ENCODE assay signal across 9 cellular contexts in genomic region chr17:13114601-13115024, GRCh38.
DNase-seq lines count a peak whose midpoint lies in the region; ATAC-seq, FAIRE-seq and TF ChIP-seq lines count a peak whose summit lies in the region.
"Had no signal": no experiment of that assay in that cellular context is flagged by ENCODE, and none has a peak within 500 bp of the region (broad histone marks: within the 10 kb centered on the region; RNA-seq: fewer than 3 reads in every experiment).

No MANE protein-coding gene starts in this region.

- in situ Hi-C loops in IMR-90 (cut with MboI; ENCODE audit: low sequenced_read_pairs): no loop called here

- no peak overlapping the region for H3K4me3 Mint-ChIP-seq in T-helper 17 cell
- H3K4me3 Mint-ChIP-seq in glutamatergic neuron (ENCODE audit: unreplicated experiment): no peak overlapping the region

- H3K9ac ChIP-seq in IMR-90 (ENCODE audit: low read depth, low read length): no peak overlapping the region

- ATAC-seq in IMR-90 (ENCODE audit: low read depth): peak; percentile 100
- ATAC-seq in T-helper 17 cell: peak; percentile 39
- ATAC-seq in GM18873 (IDR thresholded peaks at IDR 0.05; ENCODE audit: low FRiP score, unreplicated experiment): no peak
- no peak for ATAC-seq in HG03095 (IDR thresholded peaks at IDR 0.05; ENCODE audit: unreplicated experiment)
- ATAC-seq: activated naive CD4-positive, alpha-beta T cell treated with anti-CD3 and anti-CD28 coated beads, Interleukin-2, amount 50 U/mL, for 72 hours had no signal

- no peaks in the 10 kb centered on the region for H3K4me1 ChIP-seq in IMR-90 (ENCODE audit: control insufficient read depth, insufficient read depth, low read length)
- H3K4me1 ChIP-seq in small intestine (ENCODE audit: control insufficient read depth in 2 of 2, insufficient read depth in 1 of 2, low read depth in 1 of 2, low read length in 1 of 2): no peaks in the 10 kb centered on the region

- H3K18ac ChIP-seq in IMR-90 (ENCODE audit: low read depth, low read length): no peak overlapping the region

- no peaks in the 10 kb centered on the region for H4K20me1 ChIP-seq in IMR-90 (ENCODE audit: insufficient read depth, low read length)

- no peak overlapping the region for H4K8ac ChIP-seq in IMR-90 (ENCODE audit: low read depth in 2 of 2, low read length in 2 of 2)

- H3K36me3 ChIP-seq in IMR-90 (ENCODE audit: control insufficient read depth, insufficient read depth, low read length) (no peaks in the 10 kb centered on the region), small intestine (ENCODE audit: control insufficient read depth in 2 of 2, insufficient read depth in 2 of 2, low read length in 2 of 2) (no peaks in the 10 kb centered on the region)

- no peak overlapping the region for H3K27ac Mint-ChIP-seq in T-helper 17 cell
- H3K27ac Mint-ChIP-seq in glutamatergic neuron (ENCODE audit: unreplicated experiment): no peak overlapping the region
- H3K27ac Mint-ChIP-seq: activated naive CD4-positive, alpha-beta T cell treated with anti-CD3 and anti-CD28 coated beads, Interleukin-2, amount 50 U/mL, for 72 hours had no signal

- peak overlapping the region; percentile 82 for H2AK9ac ChIP-seq in IMR-90 (replicated peaks; ENCODE audit: low read depth, low read length, poor library complexity)

- H3K56ac ChIP-seq in IMR-90 (ENCODE audit: extremely low read depth, insufficient read depth, low read length): no peak overlapping the region

- H3K9me3 ChIP-seq in IMR-90 (ENCODE audit: control insufficient read depth, insufficient read depth, low read length) (no peaks in the 10 kb centered on the region), T-helper 17 cell (ENCODE audit: control insufficient read depth, low read length, poor library complexity, severe bottlenecking) (no peaks in the 10 kb centered on the region), small intestine (ENCODE audit: control insufficient read depth, low read depth) (no peaks in the 10 kb centered on the region)

- dilution Hi-C loops in IMR-90 (cut with HindIII; ENCODE audit: low sequenced_read_pairs, unreplicated experiment): no loop called here

- H2BK120ac ChIP-seq in IMR-90 (ENCODE audit: low read depth, low read length): no peak overlapping the region

- H3K14ac ChIP-seq in IMR-90 (replicated peaks; ENCODE audit: low read depth, low read length): no peak overlapping the region

- intact Hi-C loops in IMR-90 (cut with micrococcal nuclease): loop anchor here (1.0 to 5.0 kb wide), 3 partner anchors 223 to 1188 kb away; no protein-coding TSS in a partner anchor

- BruUV-seq in IMR-90 (replicated peaks; lab: Mats Ljungman, UMichigan): no TSS peak

- FAIRE-seq in small intestine (lab: Jason Lieb, UNC): no peak

- no peaks in the 10 kb centered on the region for H3K9me1 ChIP-seq in IMR-90 (ENCODE audit: insufficient read depth, low read length)

- no peak overlapping the region for H2BK15ac ChIP-seq in IMR-90 (ENCODE audit: low read depth, low read length)

- DNase-seq in SKM-1 treated with dmso at 0.1 percent for 144 hours (lab: John Stamatoyannopoulos, UW; ENCODE audit: unreplicated experiment) (peak; percentile 0), SKM-1 (lab: John Stamatoyannopoulos, UW; ENCODE audit: unreplicated experiment) (no peak), IMR-90 (peak; percentile 28), T-helper 17 cell (no peak), glutamatergic neuron (peak; percentile 69), small intestine (peak; percentile 18)

- no peak overlapping the region for H2BK20ac ChIP-seq in IMR-90 (ENCODE audit: low read depth, low read length)

- peak overlapping the region; percentile 84 for H2AFZ ChIP-seq in IMR-90 (replicated peaks; ENCODE audit: low read length, poor library complexity)

- no peaks in the 10 kb centered on the region for H3K4me1 Mint-ChIP-seq in T-helper 17 cell
- H3K4me1 Mint-ChIP-seq in glutamatergic neuron (ENCODE audit: low read depth, unreplicated experiment): peaks cover 2% of the 10 kb centered on the region

- H3K4ac ChIP-seq in IMR-90 (ENCODE audit: low read depth, low read length): no peak overlapping the region

- no peak overlapping the region for H2BK5ac ChIP-seq in IMR-90 (ENCODE audit: low read depth, low read length, poor library complexity, severe bottlenecking)

- TF ChIP-seq CTCF in IMR-90 (conservative IDR thresholded peaks at IDR 0.05; ENCODE audit: low read depth, low read length) (peak; percentile 71), glutamatergic neuron (IDR thresholded peaks at IDR 0.05; ENCODE audit: partially characterized antibody, unreplicated experiment) (peak; percentile 77)

- H3K27ac ChIP-seq in IMR-90 (ENCODE audit: insufficient read depth, low read length): no peak overlapping the region
- H3K27ac ChIP-seq in small intestine (ENCODE audit: low read depth in 1 of 2, low read length in 1 of 2): no peak overlapping the region

- H3K27me3 Mint-ChIP-seq in T-helper 17 cell: peaks cover 30% of the 10 kb centered on the region
- no peaks in the 10 kb centered on the region for H3K27me3 Mint-ChIP-seq in glutamatergic neuron (ENCODE audit: unreplicated experiment)

- CTCF ChIA-PET in IMR-90 (lab: Yijun Ruan, JAX): interaction anchor here (0.6 to 1.4 kb wide), 4 partner anchors 8 to 121 kb away, joined by 3 to 7 read pairs (median 4); no protein-coding TSS in a partner anchor

- H3K36me3 Mint-ChIP-seq in T-helper 17 cell (ENCODE audit: low read depth) (no peaks in the 10 kb centered on the region), glutamatergic neuron (ENCODE audit: unreplicated experiment) (no peaks in the 10 kb centered on the region)
- H3K36me3 Mint-ChIP-seq: activated naive CD4-positive, alpha-beta T cell treated with anti-CD3 and anti-CD28 coated beads, Interleukin-2, amount 50 U/mL, for 72 hours had no signal

- H2AK5ac ChIP-seq in IMR-90 (ENCODE audit: low read depth, low read length): no peak overlapping the region

- TF ChIP-seq RAD21 in IMR-90 (IDR thresholded peaks at IDR 0.05; ENCODE audit: low read length): peak; percentile 75

- H3K9me3 Mint-ChIP-seq in glutamatergic neuron (ENCODE audit: unreplicated experiment): no peaks in the 10 kb centered on the region
- H3K9me3 Mint-ChIP-seq: activated naive CD4-positive, alpha-beta T cell treated with anti-CD3 and anti-CD28 coated beads, Interleukin-2, amount 50 U/mL, for 72 hours had no signal

- H3K4me3 ChIP-seq in IMR-90 (ENCODE audit: insufficient read depth, low read depth, low read length) (no peak overlapping the region; the same call in 1 of the 2 replicates), small intestine (ENCODE audit: low read depth in 1 of 2, low read length in 2 of 2) (no peak overlapping the region)

- H3K4me2 ChIP-seq in IMR-90 (ENCODE audit: low read depth, low read length): peak overlapping the region; percentile 70

- no peak for TF ChIP-seq POLR2A in IMR-90 (IDR thresholded peaks at IDR 0.05; ENCODE audit: low read depth, low read length)

- no peaks in the 10 kb centered on the region for H3K79me1 ChIP-seq in IMR-90 (ENCODE audit: low read depth in 1 of 2, low read length in 2 of 2)

- H3K27me3 ChIP-seq in IMR-90 (ENCODE audit: control insufficient read depth, insufficient read depth, low read length) (peaks cover 17% of the 10 kb centered on the region), small intestine (ENCODE audit: control insufficient read depth in 2 of 2, insufficient read depth in 2 of 2, low read length in 2 of 2) (no peaks in the 10 kb centered on the region)

- H3K23ac ChIP-seq in IMR-90 (ENCODE audit: low read depth, low read length): no peak overlapping the region

- no peak overlapping the region for H4K91ac ChIP-seq in IMR-90 (ENCODE audit: insufficient read depth, low read depth, low read length)

- POLR2A ChIA-PET in IMR-90 (lab: Charles Lee; ENCODE audit: unreplicated experiment): no interaction called here

- H4K5ac ChIP-seq in IMR-90 (ENCODE audit: low read depth, low read length): no peak overlapping the region

- 8% methylated on average over 2 of the region's 16 CpGs; no CpG with 5 or more reads in 1 of the 2 experiments for WGBS in IMR-90 (ENCODE audit: extremely low coverage in 2 of 2, insufficient read length in 1 of 2), 2 experiments
- WGBS in small intestine, 3 donors: 8 to 17% (median 13%) methylated on average over 16 of the region's 16 CpGs

TF ChIP-seq in IMR-90, 13 proteins besides CTCF, POLR2A, EP300 and RAD21:
- TF ChIP-seq ELK1 (IDR thresholded peaks at IDR 0.05; ENCODE audit: borderline replicate concordance, low read depth, low read length) (no peak), RCOR1 (IDR thresholded peaks at IDR 0.05; ENCODE audit: insufficient replicate concordance, low read length) (no peak), SMC3 (IDR thresholded peaks at IDR 0.05; ENCODE audit: low read depth, low read length) (peak; percentile 69), USF2 (IDR thresholded peaks at IDR 0.05; ENCODE audit: low read depth, low read length) (no peak), CHD1 (IDR thresholded peaks at IDR 0.05; ENCODE audit: low read depth, low read length) (no peak), BHLHE40 (IDR thresholded peaks at IDR 0.05; ENCODE audit: low read depth, low read length) (no peak)

Comparison
In these comparisons a context has a peak if more than half of its experiments do, and no peak if none do; other contexts are left out.
1. DNase-seq: peak in SKM-1 treated with dmso at 0.1 percent for 144 hours (single experiment), IMR-90 (single experiment), glutamatergic neuron (single experiment) and small intestine (single experiment); none in SKM-1 (single experiment) and T-helper 17 cell (0 of 3).
2. ATAC-seq: peak in IMR-90 (single experiment) and T-helper 17 cell (single experiment); none in GM18873 (single experiment) and HG03095 (single experiment).